Comparison of ENCODE assay signal across 8 cellular contexts in the genomic region with DNA sequence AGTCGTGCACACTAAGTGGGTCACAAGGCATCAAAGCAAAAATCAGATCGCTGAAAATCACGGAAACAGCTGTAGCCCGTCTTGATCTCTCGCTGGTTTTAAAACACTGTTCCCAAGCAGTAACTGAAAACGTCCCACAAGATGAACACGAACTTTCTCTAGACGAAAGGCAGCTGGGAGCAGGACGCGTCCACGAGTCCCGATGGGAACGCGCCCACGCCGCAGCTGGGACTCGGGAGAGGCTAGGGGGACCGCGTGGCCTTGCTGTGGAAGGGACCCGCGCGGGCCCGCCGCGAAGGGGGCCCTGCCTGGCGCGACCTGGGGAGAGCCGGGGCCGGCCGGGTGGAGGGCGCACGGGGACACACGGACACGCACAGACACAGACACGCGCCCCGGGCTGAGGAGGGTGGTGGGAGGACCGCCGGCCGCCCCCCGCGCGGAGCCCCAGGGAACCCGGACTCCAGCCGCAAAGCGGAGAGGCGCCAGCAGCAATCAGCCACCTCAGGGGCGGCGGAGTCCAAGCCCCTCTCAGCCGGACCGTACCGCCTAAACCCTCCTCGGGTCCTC. TPM values are rescaled to one million over a fixed set of nuclear protein-coding genes. Genes with fewer than 3 reads are reported as not detected.
DNase-seq lines count a peak whose midpoint lies in the region; ATAC-seq lines count a peak whose summit lies in the region.

No MANE protein-coding gene starts in this region.

- peak overlapping the region; percentile 90 for H3K4me3 ChIP-seq in NT2/D1 (ENCODE audit: insufficient read length, low read depth)
- peak overlapping the region; percentile 94 for H3K4me3 ChIP-seq in skeletal muscle cell (ENCODE audit: low read depth, low read length)

- peak; percentile 83 for DNase-seq in activated CD8-positive, alpha-beta memory T cell treated with anti-CD3 and anti-CD28 coated beads for 24 hours
- no peak for DNase-seq in activated CD8-positive, alpha-beta memory T cell treated with anti-CD3 and anti-CD28 coated beads, Interleukin-2, amount 50 U/mL, for 48 hours
- DNase-seq in NT2/D1 (ENCODE audit: low read depth, low spot score), result no peak
- DNase-seq in amniotic stem cell (lab: John Stamatoyannopoulos, UW), result peak; percentile 46
- DNase-seq in hepatic stellate cell (ENCODE audit: low spot score), result peak; percentile 34
- no peak for DNase-seq in skeletal muscle cell (ENCODE audit: low read depth)
- no peak for DNase-seq in mucosa of gallbladder (ENCODE audit: low spot score)

- ATAC-seq in HG02678 (IDR thresholded peaks at IDR 0.05; ENCODE audit: unreplicated experiment), result peak; percentile 3

- peaks cover 25% of the 10 kb centered on the region for H3K27me3 ChIP-seq in NT2/D1 (ENCODE audit: insufficient read depth, insufficient read length)

- no peaks in the 10 kb centered on the region for H3K36me3 ChIP-seq in NT2/D1 (ENCODE audit: insufficient read depth, insufficient read length, low read length)

- H3K9ac ChIP-seq in NT2/D1 (ENCODE audit: insufficient read length, low read depth), result peak overlapping the region; percentile 95

- H3K4me1 ChIP-seq in NT2/D1 (ENCODE audit: insufficient read depth, insufficient read length), result no peaks in the 10 kb centered on the region

- H3K9me3 ChIP-seq in NT2/D1 (ENCODE audit: insufficient read depth, low read length), result no peaks in the 10 kb centered on the region

RNA-seq across cellular contexts. Expression of gene STK17B, which starts 0.6 kb away (rescaled TPM):
- 24.0 TPM for total RNA-seq in mucosa of gallbladder

Comparison
In these comparisons a context has a peak if more than half of its experiments do, and no peak if none do; other contexts are left out.
1. DNase-seq: peak in activated CD8-positive, alpha-beta memory T cell treated with anti-CD3 and anti-CD28 coated beads for 24 hours (single experiment), amniotic stem cell (single experiment) and hepatic stellate cell (single experiment); none in activated CD8-positive, alpha-beta memory T cell treated with anti-CD3 and anti-CD28 coated beads, Interleukin-2, amount 50 U/mL, for 48 hours (single experiment), NT2/D1 (single experiment), skeletal muscle cell (single experiment) and mucosa of gallbladder (single experiment).